In the genomic region with DNA sequence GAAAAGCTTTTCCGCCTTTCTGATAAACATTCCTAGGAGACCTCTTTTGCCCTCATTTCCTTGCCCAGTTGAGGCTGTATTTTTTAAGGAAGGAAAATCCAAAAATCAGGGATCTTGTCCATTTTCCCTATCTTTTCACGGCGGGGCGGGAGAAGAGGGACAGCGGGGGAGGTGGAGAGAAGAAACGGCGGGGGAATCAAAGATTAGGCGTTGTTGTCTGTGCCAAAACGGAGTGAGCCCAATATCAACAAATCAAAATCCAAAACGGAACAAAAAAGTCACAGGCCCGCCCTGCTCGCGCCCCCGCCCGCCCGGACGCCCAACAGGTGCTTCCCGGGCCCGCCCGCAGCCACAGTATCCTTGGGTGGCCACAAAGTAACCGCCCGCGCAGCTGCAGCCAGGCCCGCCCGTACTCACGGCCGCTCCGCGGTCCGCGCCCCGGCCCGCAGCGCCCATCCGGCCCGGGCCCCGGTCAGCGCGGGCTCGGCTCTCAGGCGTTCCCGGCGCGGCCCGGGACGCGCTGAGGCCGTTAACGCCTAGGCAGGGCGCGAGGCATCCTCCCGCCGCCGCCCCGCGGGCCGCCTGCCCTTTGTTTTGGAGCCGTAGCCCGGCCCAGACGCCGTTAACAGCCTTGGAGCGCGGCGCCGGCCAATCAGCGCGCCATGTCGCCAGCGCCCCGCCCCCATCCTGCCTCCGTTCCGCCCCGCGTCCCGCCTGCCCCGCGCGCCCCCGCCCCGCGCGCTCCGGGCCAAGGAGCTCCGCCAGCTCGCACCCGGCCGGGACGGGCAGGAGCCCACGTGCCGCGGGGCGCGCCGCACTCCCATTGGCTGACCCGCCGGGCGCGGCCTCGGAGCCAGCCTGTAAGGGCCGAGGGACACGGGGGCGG, we compare ENCODE assay signal across 8 cellular contexts. TPM values are rescaled to one million over a fixed set of nuclear protein-coding genes. Genes with fewer than 3 reads are reported as not detected.
DNase-seq lines count a peak whose midpoint lies in the region; ATAC-seq and TF ChIP-seq lines count a peak whose summit lies in the region.

A gene with protein sequence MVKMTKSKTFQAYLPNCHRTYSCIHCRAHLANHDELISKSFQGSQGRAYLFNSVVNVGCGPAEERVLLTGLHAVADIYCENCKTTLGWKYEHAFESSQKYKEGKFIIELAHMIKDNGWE (minus strand): TSS at position 597 of the 886 bp plus-strand sequence. CDS start 25,050 bp downstream, outside the sequence.

- H3K27ac ChIP-seq in caudate nucleus (ENCODE audit: low read depth, low read length) = peak within 1 kb of the TSS; percentile 73
- no peak within 1 kb of the TSS for H3K27ac ChIP-seq in smooth muscle cell (ENCODE audit: low read depth)

- H3K27ac Mint-ChIP-seq in activated B cell treated with CpG ODN at 0.5 μM for 24 hours = peak within 1 kb of the TSS; percentile 96
- H3K27ac Mint-ChIP-seq in immature natural killer cell = peak within 1 kb of the TSS; percentile 94 to 98 (median 96)

- peak within 1 kb of the TSS; percentile 93 for H3K4me3 Mint-ChIP-seq in activated B cell treated with CpG ODN at 0.5 μM for 24 hours
- peak within 1 kb of the TSS; percentile 92 to 98 (median 97) for H3K4me3 Mint-ChIP-seq in immature natural killer cell

- peaks cover 24% of the 10 kb centered on the region for H3K27me3 ChIP-seq in smooth muscle cell (ENCODE audit: low read depth)

- H3F3A ChIP-seq in smooth muscle cell (ENCODE audit: low read depth) = no peaks in the 10 kb centered on the region

- TF ChIP-seq CTCF in AG04449 (IDR thresholded peaks at IDR 0.05; ENCODE audit: insufficient read depth, low read length, missing control alignments) (no peak), activated B cell treated with CpG ODN at 0.5 μM for 24 hours (IDR thresholded peaks at IDR 0.05) (no peak), smooth muscle cell (IDR thresholded peaks at IDR 0.05; ENCODE audit: borderline replicate concordance, insufficient read depth, poor library complexity, severe bottlenecking) (no peak)

- DNase-seq in AG04449 (ENCODE audit: low read depth, low spot score) (peak; percentile 26), NCI-H226 (peak; percentile 80), activated B cell treated with CpG ODN at 0.5 μM for 24 hours (peak; percentile 97), caudate nucleus (lab: John Stamatoyannopoulos, UW) (peak; percentile 25 to 99 (median 95)), immature natural killer cell (peak; percentile 98 to 99 (median 98)), smooth muscle cell (lab: John Stamatoyannopoulos, UW; ENCODE audit: unreplicated experiment) (peak; percentile 83)

- H3K36me3 Mint-ChIP-seq in activated B cell treated with CpG ODN at 0.5 μM for 24 hours (ENCODE audit: low read depth) = peaks cover 3% of the 10 kb centered on the region
- H3K36me3 Mint-ChIP-seq in immature natural killer cell = no peaks in the 10 kb centered on the region

- intact Hi-C loops in activated B cell treated with CpG ODN at 0.5 μM for 24 hours (cut with micrococcal nuclease) = loop anchor here (1.0 kb wide), 4 partner anchors 69 to 203 kb away; a partner anchor contains a TSS

- POLR2A ChIA-PET in AG04449 (lab: Yijun Ruan, JAX) = interaction anchor here (0.6 to 1.0 kb wide), 3 partner anchors 16 to 141 kb away, joined by 3 read pairs; no protein-coding TSS in a partner anchor
- POLR2A ChIA-PET in activated B cell treated with CpG ODN at 0.5 μM for 24 hours (lab: Charles Lee) = interaction anchor here (0.6 to 1.4 kb wide), 8 partner anchors 9 to 203 kb away, joined by 3 to 4 read pairs (median 3); a partner anchor contains a TSS

- H4K20me1 ChIP-seq in smooth muscle cell (ENCODE audit: low read depth) = no peaks in the 10 kb centered on the region

- H3K9ac ChIP-seq in smooth muscle cell (ENCODE audit: low read depth) = no peak within 1 kb of the TSS

- peak within 1 kb of the TSS; percentile 89 for H3K4me2 ChIP-seq in smooth muscle cell

- 1% methylated on average over 27 of the region's 102 CpGs for WGBS in smooth muscle cell (ENCODE audit: low lambda C conversion rate)

- H3K36me3 ChIP-seq in smooth muscle cell (ENCODE audit: low read depth) = no peaks in the 10 kb centered on the region

- H2AFZ ChIP-seq in smooth muscle cell (ENCODE audit: low read depth) = peak within 1 kb of the TSS; percentile 55

- H3K79me2 ChIP-seq in smooth muscle cell (ENCODE audit: low read depth) = no peaks in the 10 kb centered on the region

- H3K9me3 Mint-ChIP-seq in activated B cell treated with CpG ODN at 0.5 μM for 24 hours = no peaks in the 10 kb centered on the region
- H3K9me3 Mint-ChIP-seq in immature natural killer cell = no peaks in the 10 kb centered on the region

- CTCF ChIA-PET in AG04449 (lab: Yijun Ruan, JAX) = interaction anchor here (1.1 to 1.6 kb wide), 2 partner anchors 26 to 203 kb away, joined by 3 to 6 read pairs; no protein-coding TSS in a partner anchor
- CTCF ChIA-PET in activated B cell treated with CpG ODN at 0.5 μM for 24 hours (lab: Charles Lee) = interaction anchor here (1.3 to 1.8 kb wide), 2 partner anchors 203 to 217 kb away, joined by 3 to 8 read pairs; a partner anchor contains a TSS

- H3K4me3 ChIP-seq in AG04449 (ENCODE audit: low read depth, low read length) (peak within 1 kb of the TSS; percentile 65), smooth muscle cell (peak within 1 kb of the TSS; percentile 58)

- ATAC-seq in GM18873 (IDR thresholded peaks at IDR 0.05; ENCODE audit: low FRiP score, unreplicated experiment) (peak; percentile 62), HG03135 (IDR thresholded peaks at IDR 0.05; ENCODE audit: unreplicated experiment) (peak; percentile 86), activated B cell treated with CpG ODN at 0.5 μM for 24 hours (ENCODE audit: low read depth) (peak; percentile 87)

- H3K27me3 Mint-ChIP-seq in activated B cell treated with CpG ODN at 0.5 μM for 24 hours = no peaks in the 10 kb centered on the region
- peaks cover 8 to 23% (median 22%) of the 10 kb centered on the region in 3 donors for H3K27me3 Mint-ChIP-seq in immature natural killer cell (ENCODE audit: low read depth in 3 of 3)

- no peaks in the 10 kb centered on the region for H3K9me3 ChIP-seq in smooth muscle cell (replicated peaks; ENCODE audit: low read depth)

- peaks cover 13% of the 10 kb centered on the region for H3K4me1 ChIP-seq in smooth muscle cell (ENCODE audit: low read depth)

- H3K4me1 Mint-ChIP-seq in activated B cell treated with CpG ODN at 0.5 μM for 24 hours (peaks cover 42% of the 10 kb centered on the region), immature natural killer cell (peaks cover 72 to 81% of the 10 kb centered on the region in 2 donors)

RNA-seq across cellular contexts. Expression of the gene that starts here (rescaled TPM):
- 3.0 and 4.1 TPM in 2 replicates for total RNA-seq in activated B cell treated with CpG ODN at 0.5 μM for 24 hours
- polyA plus RNA-seq in immature natural killer cell = 100 to 1,000 TPM in 2 of 3 donors, 10 to 100 TPM in 1; 72.9 to 100 (median 100) TPM
- 1.2 and 1.8 TPM in 2 replicates for total RNA-seq in smooth muscle cell
- polyA plus RNA-seq in smooth muscle cell = 4.1 TPM in 2 replicates

Comparison
In these comparisons a context has a peak if more than half of its experiments do, and no peak if none do; other contexts are left out.
1. RNA of the gene that starts here (polyA plus RNA-seq): 72.9 to 100 TPM in immature natural killer cell; 4.1 TPM in smooth muscle cell; every median in the first group is over 10 times any median in the second.
2. DNase-seq: peak in every context shown above with its lines; median percentile 98 in immature natural killer cell; 97 in activated B cell treated with CpG ODN at 0.5 μM for 24 hours; 95 in caudate nucleus; 83 in smooth muscle cell; 80 in NCI-H226; 26 in AG04449.
3. Peak in every context shown above with its lines, with median percentiles within 50 percentile points of each other: ATAC-seq.